Comparison of ENCODE assay signal across 8 cellular contexts in the genomic region with DNA sequence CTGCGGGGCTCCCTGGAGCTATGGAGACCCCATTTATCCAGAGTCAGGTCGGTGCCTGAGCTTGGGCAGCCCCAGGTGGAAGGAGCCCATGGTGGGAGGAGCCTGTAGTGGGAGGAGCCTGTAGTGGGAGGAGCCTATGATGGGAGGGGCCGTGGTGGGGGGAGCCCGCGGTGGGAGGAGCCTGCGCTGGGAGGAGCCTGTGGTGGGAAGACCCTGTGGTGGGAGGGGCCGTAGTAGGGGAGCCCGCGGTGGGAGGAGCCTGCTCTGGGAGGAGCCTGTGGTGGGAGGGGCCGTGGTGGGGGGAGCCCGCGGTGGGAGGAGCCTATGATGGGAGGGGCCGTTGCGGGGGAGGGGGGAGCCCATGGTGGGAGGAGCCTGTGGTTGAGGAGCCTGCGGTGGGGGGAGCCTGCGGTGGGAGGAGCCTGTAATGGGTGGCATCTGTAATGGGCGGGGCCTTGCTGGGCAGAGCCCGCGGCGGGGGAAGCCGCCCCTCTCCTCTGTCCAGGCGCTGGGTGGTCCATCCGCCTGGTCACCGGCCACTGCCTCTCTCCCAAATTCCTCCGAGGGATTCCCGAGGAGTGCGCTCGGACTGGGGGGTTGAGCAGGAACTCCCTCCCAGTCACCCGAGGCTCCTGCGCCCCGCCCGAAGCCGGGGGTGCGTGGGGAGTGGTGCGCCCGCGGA. TPM values are rescaled to one million over a fixed set of nuclear protein-coding genes. Genes with fewer than 3 reads are reported as not detected.
DNase-seq lines count a peak whose midpoint lies in the region; ATAC-seq, FAIRE-seq and TF ChIP-seq lines count a peak whose summit lies in the region.

No MANE protein-coding gene starts in this region.

- no peak overlapping the region for H4K8ac ChIP-seq in H1 (ENCODE audit: extremely low read depth, insufficient read depth, low read length)

- FAIRE-seq in H1 (lab: Jason Lieb, UNC), result peak; percentile 78

- H3K36me3 ChIP-seq in H1 (ENCODE audit: control insufficient read depth in 2 of 4, insufficient read depth in 4 of 4, low read length in 3 of 4), result no peaks in the 10 kb centered on the region

- H3K4me3 ChIP-seq in H1 (ENCODE audit: extremely low read depth in 1 of 4, insufficient read depth in 2 of 4, low read depth in 3 of 4, low read length in 4 of 4) (peak overlapping the region; percentile 57 to 99 (median 81)), mononuclear cell (ENCODE audit: low read length) (peak overlapping the region; percentile 36)

- H2BK5ac ChIP-seq in H1 (ENCODE audit: low read depth, low read length), result peak overlapping the region; percentile 83; the same call in 1 of the 2 replicates

- H2AFZ ChIP-seq in H1 (ENCODE audit: low read length), result no peak overlapping the region; the same call in 1 of the 2 replicates

- H3K79me2 ChIP-seq in H1 (ENCODE audit: control insufficient read depth in 1 of 2, insufficient read depth in 2 of 2, low read length in 2 of 2), result no peaks in the 10 kb centered on the region

- no peak for TF ChIP-seq EP300 in H1 (IDR thresholded peaks at IDR 0.05; ENCODE audit: borderline replicate concordance in 1 of 2, low read depth in 2 of 2, low read length in 2 of 2)

- H3K56ac ChIP-seq in H1 (replicated peaks; ENCODE audit: insufficient read length, low read depth, low read length), result no peak overlapping the region

- ATAC-seq in HG02884 (IDR thresholded peaks at IDR 0.05; ENCODE audit: unreplicated experiment) (peak; percentile 34), GM18519 (IDR thresholded peaks at IDR 0.05; ENCODE audit: low FRiP score, unreplicated experiment) (no peak)

- DNase-seq in GM10248 (ENCODE audit: extremely low spot score) (peak; percentile 87), NCI-H748 treated with DMSO at 0.1 percent for 48 hours (lab: John Stamatoyannopoulos, UW) (peak; percentile 51), H1 (ENCODE audit: low read depth in 1 of 2, low spot score in 2 of 2) (peak; percentile 92 to 99)
- peak; percentile 76 to 83 for DNase-seq in activated CD8-positive, alpha-beta memory T cell treated with anti-CD3 and anti-CD28 coated beads for 1 hour (ENCODE audit: extremely low read depth in 1 of 2, low read depth in 1 of 2)
- DNase-seq in stimulated activated CD8-positive, alpha-beta memory T cell treated with anti-CD3 and anti-CD28 coated beads, Interleukin-4, amount 100 ng/mL, for 4 hours (ENCODE audit: low read depth in 2 of 2, low spot score in 1 of 2), result peak; percentile 63 to 77

- 8% methylated on average over 9 of the region's 37 CpGs; no CpG with 5 or more reads in 1 of the 2 experiments for WGBS in H1 (ENCODE audit: extremely low coverage in 1 of 2, insufficient coverage in 1 of 2, insufficient read length in 1 of 2, insufficient replicate concordance in 2 of 2, low coverage in 1 of 2, low lambda C conversion rate in 2 of 2, missing lambda C conversion rate in 1 of 2), 2 experiments

- no peak overlapping the region; the same call in 1 of the 2 replicates for H3K18ac ChIP-seq in H1 (ENCODE audit: extremely low read depth, low read length)

- POLR2A ChIA-PET in GM10248 (lab: Yijun Ruan, JAX), result interaction anchor here (0.8 kb wide), 1 partner anchor 12 kb away, joined by 3 read pairs; no protein-coding TSS in a partner anchor
- POLR2A ChIA-PET in H1 (lab: Charles Lee; ENCODE audit: partially characterized antibody), result interaction anchor here (1.3 to 2.2 kb wide), 3 partner anchors 11 to 89 kb away, joined by 3 to 7 read pairs (median 4); no protein-coding TSS in a partner anchor

- H3K79me1 ChIP-seq in H1 (ENCODE audit: low read depth, low read length), result no peaks in the 10 kb centered on the region

- 0 out of 3 replicates have a peak, but pooled peaks of 1 of the 2 experiments have one; percentile 36 for TF ChIP-seq POLR2A in H1 (IDR thresholded peaks at IDR 0.05; ENCODE audit: control extremely low read depth in 1 of 2, low read depth in 2 of 2, low read length in 2 of 2)

- H3K4ac ChIP-seq in H1 (replicated peaks; ENCODE audit: insufficient read length, low read depth, low read length), result no peak overlapping the region

- no peak overlapping the region; the same call in 1 of the 2 replicates for H3K27ac ChIP-seq in H1 (ENCODE audit: low read depth, low read length)

- no peak overlapping the region for H3K23ac ChIP-seq in H1 (ENCODE audit: insufficient read length)

- H2BK15ac ChIP-seq in H1 (ENCODE audit: low read length), result no peak overlapping the region

- H3K23me2 ChIP-seq in H1 (ENCODE audit: low read depth, low read length), result peaks cover 4% of the 10 kb centered on the region; the same call in 1 of the 2 replicates

- H4K91ac ChIP-seq in H1 (replicated peaks; ENCODE audit: insufficient read length, low read length), result no peak overlapping the region

- H3K14ac ChIP-seq in H1 (ENCODE audit: insufficient read length), result no peak overlapping the region

- H3K9ac ChIP-seq in H1 (replicated peaks in 1 of 4; ENCODE audit: extremely low read depth in 1 of 4, low read depth in 3 of 4, low read length in 3 of 4), result no peak overlapping the region; a peak in 2 of 7 replicates

- H3K27me3 ChIP-seq in H1 (replicated peaks in 1 of 4; ENCODE audit: control insufficient read depth in 3 of 4, extremely low read depth in 1 of 4, insufficient read depth in 3 of 4, low read length in 3 of 4), result no peaks in the 10 kb centered on the region; a peak in 1 of 7 replicates
- H3K27me3 ChIP-seq in mononuclear cell (ENCODE audit: insufficient read depth, low read length), result no peaks in the 10 kb centered on the region

- H2BK120ac ChIP-seq in H1 (replicated peaks; ENCODE audit: low read depth, low read length), result no peak overlapping the region

- H3K9me3 ChIP-seq in H1 (ENCODE audit: insufficient read depth in 2 of 2, low read depth in 1 of 2, low read length in 1 of 2) (no peaks in the 10 kb centered on the region), mononuclear cell (ENCODE audit: low read depth, low read length) (no peaks in the 10 kb centered on the region)

- peak overlapping the region; percentile 20 for H4K5ac ChIP-seq in H1 (ENCODE audit: insufficient read length, low read depth, low read length)

- CTCF ChIA-PET in GM10248 (lab: Yijun Ruan, JAX) (interaction anchor here (2.4 kb wide), 1 partner anchor 15 kb away, joined by 22 read pairs; a partner anchor contains a TSS), H1 (lab: Charles Lee; ENCODE audit: partially characterized antibody) (interaction anchor here (0.5 to 3.3 kb wide), 5 partner anchors 10 to 1350 kb away, joined by 3 to 22 read pairs (median 4); a partner anchor contains a TSS)

- peaks cover 0 to 28% (median 16%) of the 10 kb centered on the region in 4 experiments; a peak in 6 of 7 replicates for H3K4me1 ChIP-seq in H1 (replicated peaks in 1 of 4; ENCODE audit: control insufficient read depth in 3 of 4, insufficient read depth in 4 of 4, low read length in 3 of 4)
- peaks cover 21% of the 10 kb centered on the region for H3K4me1 ChIP-seq in mononuclear cell (ENCODE audit: insufficient read depth, low read length)

- TF ChIP-seq RAD21 in H1 (IDR thresholded peaks at IDR 0.05 in 1 of 2, conservative IDR thresholded peaks at IDR 0.05 in 1 of 2; ENCODE audit: low read depth in 2 of 2, low read length in 2 of 2), result no peak

- no peak overlapping the region for H2BK20ac ChIP-seq in H1 (ENCODE audit: low read length)

- H4K20me1 ChIP-seq in H1 (replicated peaks in 1 of 2; ENCODE audit: control insufficient read depth in 1 of 2, insufficient read depth in 2 of 2, low read length in 2 of 2), result peaks cover 0 to 1% of the 10 kb centered on the region in 2 experiments

- H3K4me2 ChIP-seq in H1 (ENCODE audit: insufficient read depth in 1 of 2, low read depth in 2 of 2, low read length in 2 of 2), result peak overlapping the region; percentile 49 to 95

- H2BK12ac ChIP-seq in H1 (ENCODE audit: low read depth, low read length), result no peak overlapping the region

- TF ChIP-seq CTCF in GM10248 (IDR thresholded peaks at IDR 0.05; ENCODE audit: control extremely low read depth, extremely low read depth, low read depth, missing control alignments) (no peak), H1 (IDR thresholded peaks at IDR 0.05; ENCODE audit: control extremely low read depth in 1 of 3, insufficient read depth in 1 of 3, low read depth in 1 of 3, low read length in 3 of 3) (no peak)

- no peak overlapping the region for H2AK5ac ChIP-seq in H1 (ENCODE audit: low read depth, low read length)

RNA-seq across cellular contexts. Expression of a gene that starts 0.6 kb away (rescaled TPM):
- 2.5 and 2.6 TPM in 2 replicates for total RNA-seq in H1 (2021; fragmentation: NEBNext Ultra II Directional; extraction: Animal tissue kit (Norgen Biotek cat#: 25700))
- polyA plus RNA-seq in H1 (2011; rRNA removed), result 8.8 and 13.5 TPM in 2 replicates
- 9.1 TPM for polyA plus RNA-seq in H1 (2011; cell fraction: cytosol; rRNA removed)
- polyA plus RNA-seq in H1 (2011; cell fraction: nucleus; rRNA removed), result 17.7 TPM
- polyA plus RNA-seq in H1 (2012, experiment 1 of 2), result 2.1 to 3.9 TPM (median 3.5 TPM) in 4 replicates
- polyA plus RNA-seq in H1 (2012, experiment 2 of 2), result 3.5 TPM
- polyA plus RNA-seq in H1 (2013, experiment 1 of 2), result 3.0 TPM
- polyA plus RNA-seq in H1 (2013, experiment 2 of 2), result 2.8 TPM
- 2.3 and 2.5 TPM in 2 replicates for polyA minus RNA-seq in H1 (2011; rRNA and poly(A)+ RNA removed)
- polyA minus RNA-seq in H1 (2011; cell fraction: cytosol; rRNA and poly(A)+ RNA removed), result 4.5 TPM
- polyA minus RNA-seq in H1 (2011; cell fraction: nucleus; rRNA and poly(A)+ RNA removed), result 7.0 TPM
- 0.84 TPM for total RNA-seq in mononuclear cell

RNA-seq across cellular contexts. Expression of a gene that starts 5.8 kb away (rescaled TPM):
- 0.29 and 0.76 TPM in 2 replicates for total RNA-seq in H1 (2021; fragmentation: NEBNext Ultra II Directional; extraction: Animal tissue kit (Norgen Biotek cat#: 25700))
- polyA plus RNA-seq in H1 (2011; rRNA removed), result 0.39 and 0.66 TPM in 2 replicates
- 0.36 TPM for polyA plus RNA-seq in H1 (2011; cell fraction: cytosol; rRNA removed)
- 2.9 TPM for polyA plus RNA-seq in H1 (2011; cell fraction: nucleus; rRNA removed)
- 0.23 to 0.46 TPM (median 0.39 TPM) in 4 replicates for polyA plus RNA-seq in H1 (2012, experiment 1 of 2)
- 0.10 TPM for polyA plus RNA-seq in H1 (2012, experiment 2 of 2)
- polyA plus RNA-seq in H1 (2013, experiment 1 of 2), result 0.28 TPM
- 0.15 TPM for polyA plus RNA-seq in H1 (2013, experiment 2 of 2)
- 0.10 TPM in 1 of 2 replicates, not detected in the other for polyA minus RNA-seq in H1 (2011; rRNA and poly(A)+ RNA removed)
- polyA minus RNA-seq in H1 (2011; cell fraction: cytosol; rRNA and poly(A)+ RNA removed), result not detected
- polyA minus RNA-seq in H1 (2011; cell fraction: nucleus; rRNA and poly(A)+ RNA removed), result 0.50 TPM
- not detected for total RNA-seq in mononuclear cell

RNA-seq across cellular contexts. Expression of a gene that starts 16.2 kb away (rescaled TPM):
- total RNA-seq in H1 (2021; fragmentation: NEBNext Ultra II Directional; extraction: Animal tissue kit (Norgen Biotek cat#: 25700)), result 0.17 and 0.19 TPM in 2 replicates
- polyA plus RNA-seq in H1 (2011; rRNA removed), result 0.12 and 0.30 TPM in 2 replicates
- 0.27 TPM for polyA plus RNA-seq in H1 (2011; cell fraction: cytosol; rRNA removed)
- 0.67 TPM for polyA plus RNA-seq in H1 (2011; cell fraction: nucleus; rRNA removed)
- 0.32 to 0.41 TPM (median 0.40 TPM) in 4 replicates for polyA plus RNA-seq in H1 (2012, experiment 1 of 2)
- 0.25 TPM for polyA plus RNA-seq in H1 (2012, experiment 2 of 2)
- polyA plus RNA-seq in H1 (2013, experiment 1 of 2), result 0.08 TPM
- polyA plus RNA-seq in H1 (2013, experiment 2 of 2), result 0.07 TPM
- polyA minus RNA-seq in H1 (2011; rRNA and poly(A)+ RNA removed), result 0.12 TPM in 1 of 2 replicates, not detected in the other
- polyA minus RNA-seq in H1 (2011; cell fraction: cytosol; rRNA and poly(A)+ RNA removed), result 0.37 TPM
- 0.20 TPM for polyA minus RNA-seq in H1 (2011; cell fraction: nucleus; rRNA and poly(A)+ RNA removed)
- total RNA-seq in mononuclear cell, result 0.52 TPM

RNA-seq across cellular contexts. Expression of a gene that starts 20.6 kb away (rescaled TPM):
- 17.5 and 18.2 TPM in 2 replicates for total RNA-seq in H1 (2021; fragmentation: NEBNext Ultra II Directional; extraction: Animal tissue kit (Norgen Biotek cat#: 25700))
- polyA plus RNA-seq in H1 (2011; rRNA removed), result 7.9 and 14.0 TPM in 2 replicates
- 10.0 TPM for polyA plus RNA-seq in H1 (2011; cell fraction: cytosol; rRNA removed)
- 48.4 TPM for polyA plus RNA-seq in H1 (2011; cell fraction: nucleus; rRNA removed)
- polyA plus RNA-seq in H1 (2012, experiment 1 of 2), result 7.8 to 17.1 TPM (median 14.4 TPM) in 4 replicates
- 9.1 TPM for polyA plus RNA-seq in H1 (2012, experiment 2 of 2)
- 9.5 TPM for polyA plus RNA-seq in H1 (2013, experiment 1 of 2)
- polyA plus RNA-seq in H1 (2013, experiment 2 of 2), result 8.5 TPM
- polyA minus RNA-seq in H1 (2011; rRNA and poly(A)+ RNA removed), result 16.0 and 19.4 TPM in 2 replicates
- polyA minus RNA-seq in H1 (2011; cell fraction: cytosol; rRNA and poly(A)+ RNA removed), result 21.0 TPM
- polyA minus RNA-seq in H1 (2011; cell fraction: nucleus; rRNA and poly(A)+ RNA removed), result 35.2 TPM
- total RNA-seq in mononuclear cell, result 49.0 TPM

RNA-seq across cellular contexts. Expression of a gene that starts 32.8 kb away (rescaled TPM):
- total RNA-seq in H1 (2021; fragmentation: NEBNext Ultra II Directional; extraction: Animal tissue kit (Norgen Biotek cat#: 25700)), result 125 and 138 TPM in 2 replicates
- polyA plus RNA-seq in H1 (2011; rRNA removed), result 30.5 and 49.9 TPM in 2 replicates
- 13.6 TPM for polyA plus RNA-seq in H1 (2011; cell fraction: cytosol; rRNA removed)
- polyA plus RNA-seq in H1 (2011; cell fraction: nucleus; rRNA removed), result 40.2 TPM
- polyA plus RNA-seq in H1 (2012, experiment 1 of 2), result 38.8 to 127 TPM (median 112 TPM) in 4 replicates
- 66.7 TPM for polyA plus RNA-seq in H1 (2012, experiment 2 of 2)
- polyA plus RNA-seq in H1 (2013, experiment 1 of 2), result 147 TPM
- 151 TPM for polyA plus RNA-seq in H1 (2013, experiment 2 of 2)
- polyA minus RNA-seq in H1 (2011; rRNA and poly(A)+ RNA removed), result 2.8 and 4.9 TPM in 2 replicates
- polyA minus RNA-seq in H1 (2011; cell fraction: cytosol; rRNA and poly(A)+ RNA removed), result 109 TPM
- polyA minus RNA-seq in H1 (2011; cell fraction: nucleus; rRNA and poly(A)+ RNA removed), result 58.7 TPM
- 57.6 TPM for total RNA-seq in mononuclear cell
